13 cellular contexts compared by ENCODE assay signal in the genomic region with DNA sequence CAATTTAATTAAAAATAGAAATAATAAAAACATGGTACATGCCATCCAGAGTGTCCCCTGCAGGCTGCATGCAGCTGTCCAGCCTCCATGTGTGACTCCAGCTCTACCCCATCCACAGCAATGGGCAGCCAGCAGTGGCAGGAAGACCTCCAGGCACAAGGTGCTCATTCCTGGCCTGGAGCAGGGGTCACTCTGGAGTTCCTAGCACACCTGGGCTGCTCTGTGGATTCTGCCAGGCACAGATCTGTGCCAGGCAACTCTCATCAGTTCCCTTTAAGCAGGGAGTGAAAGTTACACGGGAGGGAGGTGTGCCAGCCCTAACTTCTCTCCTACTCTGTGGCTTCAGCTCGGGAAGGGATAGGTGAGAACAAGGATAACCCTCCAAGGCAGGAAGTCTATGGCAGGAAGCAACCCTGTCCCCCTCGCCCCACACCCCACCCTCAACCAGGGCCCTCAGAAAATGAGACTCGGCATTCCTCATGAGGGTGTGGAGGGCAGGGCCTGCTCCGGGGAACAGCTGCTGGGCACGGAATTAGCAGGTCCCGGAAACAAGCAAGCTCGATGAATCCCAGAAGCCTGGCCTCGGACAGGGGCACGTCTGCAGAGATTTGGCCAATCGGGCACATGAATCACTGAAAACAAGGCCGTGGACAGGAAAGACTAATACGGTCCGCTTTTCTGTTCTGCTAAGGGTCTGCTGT. TPM values are rescaled to one million over a fixed set of nuclear protein-coding genes. Genes with fewer than 3 reads are reported as not detected.
A peak's percentile ranks its signal among the peaks of the same experiment; 100 is the strongest.
DNase-seq lines count a peak whose midpoint lies in the region; ATAC-seq and TF ChIP-seq lines count a peak whose summit lies in the region.
"Had no signal": no experiment of that assay in that cellular context is flagged by ENCODE, and none has a peak within 500 bp of the region (broad histone marks: within the 10 kb centered on the region; RNA-seq: fewer than 3 reads in every experiment).

No MANE protein-coding gene starts in this region.

- WGBS in esophagus muscularis mucosa: 38% methylated on average over 13 of the region's 14 CpGs

- H3K36me3 Mint-ChIP-seq in nephron progenitor cell (ENCODE audit: low read depth): no peaks in the 10 kb centered on the region
- H3K36me3 Mint-ChIP-seq: activated CD4-positive, alpha-beta memory T cell treated with anti-CD3 and anti-CD28 coated beads for 36 hours had no signal

- H3K27ac ChIP-seq in esophagus muscularis mucosa (replicated peaks in 1 of 4): peak overlapping the region; percentile 90 to 98 (median 96)
- H3K27ac ChIP-seq in uterus: peak overlapping the region; percentile 90 to 91
- H3K27ac ChIP-seq: vagina had no signal

- intact Hi-C loops in left cardiac atrium (cut with DNase I) (no loop called here), left ventricle myocardium superior (cut with micrococcal nuclease) (no loop called here), esophagus muscularis mucosa (cut with DNase I) (no loop called here), uterus (cut with DNase I; ENCODE audit: low total_unique reads) (no loop called here)

- DNase-seq in left cardiac atrium: no peak
- DNase-seq in left ventricle myocardium superior: no peak
- no peak for DNase-seq in esophagus muscularis mucosa (ENCODE audit: extremely low spot score)
- DNase-seq in nephron progenitor cell: no peak
- no peak for DNase-seq in uterus
- no peak for DNase-seq in RKO (ENCODE audit: low spot score)
- DNase-seq: activated CD4-positive, alpha-beta memory T cell treated with anti-CD3 and anti-CD28 coated beads for 36 hours; stimulated activated CD4-positive, alpha-beta T cell treated with anti-CD3 and anti-CD28 coated beads, Interleukin-15, amount 100 ng/mL, for 24 hours; T-helper 1 cell had no signal

- no peaks in the 10 kb centered on the region for H3K9me3 ChIP-seq in esophagus muscularis mucosa
- no peaks in the 10 kb centered on the region for H3K9me3 ChIP-seq in uterus
- H3K9me3 ChIP-seq: vagina had no signal

- H3K4me3 Mint-ChIP-seq in nephron progenitor cell: no peak overlapping the region
- H3K4me3 Mint-ChIP-seq: activated CD4-positive, alpha-beta memory T cell treated with anti-CD3 and anti-CD28 coated beads for 36 hours; neural crest cell had no signal

- TF ChIP-seq POLR2A in esophagus muscularis mucosa (IDR thresholded peaks at IDR 0.05; ENCODE audit: low read depth) (no peak), uterus (IDR thresholded peaks at IDR 0.05) (no peak)

- TF ChIP-seq EP300 in esophagus muscularis mucosa (IDR thresholded peaks at IDR 0.05): peak; percentile 31

- peaks cover 26% of the 10 kb centered on the region for H3K4me1 Mint-ChIP-seq in nephron progenitor cell

- peaks cover 0 to 12% (median 4%) of the 10 kb centered on the region in 4 donors for H3K36me3 ChIP-seq in esophagus muscularis mucosa
- no peaks in the 10 kb centered on the region for H3K36me3 ChIP-seq in uterus
- H3K36me3 ChIP-seq: vagina had no signal

- no peak for TF ChIP-seq CTCF in esophagus muscularis mucosa (IDR thresholded peaks at IDR 0.05)
- no peak for TF ChIP-seq CTCF in nephron progenitor cell (IDR thresholded peaks at IDR 0.05)
- TF ChIP-seq CTCF in uterus (IDR thresholded peaks at IDR 0.05): no peak

- H3K4me1 ChIP-seq in esophagus muscularis mucosa: peaks cover 58 to 96% (median 94%) of the 10 kb centered on the region in 4 donors
- H3K4me1 ChIP-seq in uterus: no peaks in the 10 kb centered on the region

- no peaks in the 10 kb centered on the region for H3K27me3 ChIP-seq in esophagus muscularis mucosa
- H3K27me3 ChIP-seq in uterus: no peaks in the 10 kb centered on the region
- H3K27me3 ChIP-seq: vagina had no signal

- H3K4me3 ChIP-seq in esophagus muscularis mucosa (peak overlapping the region in 3 of 4 donors; percentile 1 to 30 (median 28)), uterus (no peak overlapping the region)
- H3K4me3 ChIP-seq: vagina had no signal

- H3K9me3 Mint-ChIP-seq in nephron progenitor cell: no peaks in the 10 kb centered on the region
- H3K9me3 Mint-ChIP-seq: activated CD4-positive, alpha-beta memory T cell treated with anti-CD3 and anti-CD28 coated beads for 36 hours; neural crest cell had no signal

- H3K27ac Mint-ChIP-seq in nephron progenitor cell: peak overlapping the region; percentile 29
- H3K27ac Mint-ChIP-seq: activated CD4-positive, alpha-beta memory T cell treated with anti-CD3 and anti-CD28 coated beads for 36 hours had no signal

- ATAC-seq in left cardiac atrium (peak; percentile 27 to 29), left ventricle myocardium superior (no peak), HG02840 (IDR thresholded peaks at IDR 0.05; ENCODE audit: low FRiP score, unreplicated experiment) (no peak), GM19328 (IDR thresholded peaks at IDR 0.05; ENCODE audit: unreplicated experiment) (no peak)

- H3K27me3 Mint-ChIP-seq in nephron progenitor cell (ENCODE audit: low read depth, poor library complexity): no peaks in the 10 kb centered on the region

RNA-seq across cellular contexts. Expression of a gene that starts 10.0 kb away (rescaled TPM):
- 10 to 100 TPM; 78.3 to 93.5 TPM for total RNA-seq in left cardiac atrium
- 182 TPM for total RNA-seq in left ventricle myocardium superior
- total RNA-seq in esophagus muscularis mucosa: 100 to 1,000 TPM; 187 to 441 (median 295) TPM
- total RNA-seq in uterus: 100 to 1,000 TPM in 1 of 4 donors, 10 to 100 TPM in 3; 17.6 to 133 (median 61.2) TPM
- total RNA-seq: activated CD4-positive, alpha-beta memory T cell treated with anti-CD3 and anti-CD28 coated beads for 36 hours had no signal

RNA-seq across cellular contexts. Expression of a gene that starts 33.6 kb away (rescaled TPM):
- 10 to 100 TPM; 19.9 to 28.5 TPM for total RNA-seq in left cardiac atrium
- total RNA-seq in left ventricle myocardium superior: 35.2 TPM
- 10 to 100 TPM; 45.2 to 94.4 (median 71.0) TPM for total RNA-seq in esophagus muscularis mucosa
- total RNA-seq in uterus: 10 to 100 TPM; 33.8 to 76.2 (median 46.0) TPM

Comparison
In these comparisons a context has a peak if more than half of its experiments do, and no peak if none do; other contexts are left out.
1. ATAC-seq: peak in left cardiac atrium (2 of 2); none in left ventricle myocardium superior (single experiment), HG02840 (single experiment) and GM19328 (single experiment).
2. H3K4me3 ChIP-seq: peak in esophagus muscularis mucosa (3 of 4); none in uterus (0 of 2).